Comparison of ENCODE assay signal across 9 cellular contexts in the genomic region with DNA sequence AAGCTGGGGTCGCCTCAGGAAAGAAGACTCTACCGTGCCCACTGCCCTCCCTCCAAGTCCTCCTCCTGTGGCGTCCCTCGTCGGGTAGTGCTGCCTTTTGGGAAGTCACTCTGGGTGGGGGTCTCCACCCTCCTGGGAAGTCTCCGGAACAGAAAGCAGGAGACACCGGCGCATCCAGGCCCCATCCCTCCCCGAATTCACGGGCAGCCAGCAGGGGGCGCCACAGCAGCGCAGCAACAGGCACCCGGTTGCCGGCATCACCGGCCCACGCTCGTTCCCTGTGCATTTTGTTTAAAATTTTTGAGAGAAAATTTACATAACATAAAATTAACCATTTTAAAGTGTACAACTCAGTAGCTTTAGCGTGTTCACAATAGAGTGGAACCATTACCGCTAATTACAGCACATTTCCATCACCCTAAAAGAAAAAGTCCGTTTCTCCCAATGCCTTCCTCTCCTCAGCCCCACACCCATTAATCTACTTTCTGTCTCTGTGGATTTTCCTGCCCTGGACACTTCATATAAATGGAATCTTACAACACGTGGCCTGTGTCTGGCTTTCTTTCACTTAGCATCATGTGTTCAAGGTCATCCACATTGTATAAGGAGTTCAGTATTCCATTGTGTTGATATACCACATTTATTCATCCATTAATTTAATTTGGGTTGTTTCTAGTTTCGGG.
DNase-seq lines count a peak whose midpoint lies in the region; ATAC-seq and TF ChIP-seq lines count a peak whose summit lies in the region.
"Had no signal": no experiment of that assay in that cellular context is flagged by ENCODE, and none has a peak within 500 bp of the region (broad histone marks: within the 10 kb centered on the region; RNA-seq: fewer than 3 reads in every experiment).

No MANE protein-coding gene starts in this region.

- POLR2A ChIA-PET in IMR-90 (lab: Charles Lee; ENCODE audit: unreplicated experiment), result no interaction called here

- H3K56ac ChIP-seq in IMR-90 (ENCODE audit: extremely low read depth, insufficient read depth, low read length), result no peak overlapping the region

- no peak overlapping the region for H2AK5ac ChIP-seq in IMR-90 (ENCODE audit: low read depth, low read length)
- no peak overlapping the region for H2AK5ac ChIP-seq in trophoblast cell (ENCODE audit: low read length)

- no peak overlapping the region for H3K18ac ChIP-seq in IMR-90 (ENCODE audit: low read depth, low read length)
- no peak overlapping the region for H3K18ac ChIP-seq in trophoblast cell (ENCODE audit: low read length)

- H2BK20ac ChIP-seq in IMR-90 (ENCODE audit: low read depth, low read length), result peak overlapping the region; percentile 62; the same call in 1 of the 2 replicates

- H3K9ac ChIP-seq in IMR-90 (ENCODE audit: low read depth, low read length) (peak overlapping the region; percentile 49; the same call in 1 of the 2 replicates), trophoblast cell (ENCODE audit: low read length) (no peak overlapping the region)

- no peak overlapping the region for H4K12ac ChIP-seq in trophoblast cell (ENCODE audit: low read depth, low read length)

- H3K23ac ChIP-seq in IMR-90 (ENCODE audit: low read depth, low read length) (no peak overlapping the region), trophoblast cell (ENCODE audit: low read length) (no peak overlapping the region)

- no peaks in the 10 kb centered on the region; the same call in 1 of the 2 replicates for H4K20me1 ChIP-seq in IMR-90 (ENCODE audit: insufficient read depth, low read length)

- H3K4ac ChIP-seq in IMR-90 (ENCODE audit: low read depth, low read length) (peak overlapping the region; percentile 55), trophoblast cell (ENCODE audit: low read depth, low read length) (no peak overlapping the region)

- H4K5ac ChIP-seq in IMR-90 (ENCODE audit: low read depth, low read length), result no peak overlapping the region

- H2AK9ac ChIP-seq in IMR-90 (replicated peaks; ENCODE audit: low read depth, low read length, poor library complexity), result peak overlapping the region; percentile 70

- H4K91ac ChIP-seq in IMR-90 (ENCODE audit: insufficient read depth, low read depth, low read length) (no peak overlapping the region), trophoblast cell (ENCODE audit: low read depth, low read length) (no peak overlapping the region)

- H2BK5ac ChIP-seq in IMR-90 (ENCODE audit: low read depth, low read length, poor library complexity, severe bottlenecking) (no peak overlapping the region), trophoblast cell (ENCODE audit: low read depth, low read length, poor library complexity) (no peak overlapping the region)

- H2BK120ac ChIP-seq in IMR-90 (ENCODE audit: low read depth, low read length) (no peak overlapping the region), trophoblast cell (ENCODE audit: insufficient read depth, low read length, poor library complexity) (no peak overlapping the region)

- ATAC-seq in IMR-90 (ENCODE audit: low read depth) (peak; percentile 79), foreskin keratinocyte (peak; percentile 42), HG02884 (IDR thresholded peaks at IDR 0.05; ENCODE audit: unreplicated experiment) (no peak), HG02981 (IDR thresholded peaks at IDR 0.05; ENCODE audit: unreplicated experiment) (no peak)

- no peak overlapping the region for H2BK12ac ChIP-seq in trophoblast cell (ENCODE audit: low read length)

- intact Hi-C loops in IMR-90 (cut with micrococcal nuclease), result loop anchor here (1.0 kb wide), 1 partner anchor 86 kb away; no protein-coding TSS in a partner anchor

- no CpG with 5 or more reads among the region's 22 CpGs for WGBS in IMR-90 (ENCODE audit: extremely low coverage in 2 of 2, insufficient read length in 1 of 2), 2 experiments
- no CpG with 5 or more reads among the region's 22 CpGs for WGBS in trophoblast cell (ENCODE audit: extremely low coverage, insufficient coverage, insufficient read length)

- DNase-seq in COR-L47 (lab: John Stamatoyannopoulos, UW) (peak; percentile 13), IMR-90 (peak; percentile 69), foreskin keratinocyte (peak; percentile 44 to 65), trophoblast cell (peak; percentile 24 to 64), NCI-H1694 treated with DMSO at 0.1 percent for 48 hours (lab: John Stamatoyannopoulos, UW) (no peak)
- peak; percentile 94 for DNase-seq in activated CD8-positive, alpha-beta memory T cell treated with anti-CD3 and anti-CD28 coated beads, Interleukin-2, amount 50 U/mL, for 48 hours
- DNase-seq: naive B cell had no signal

- H3K4me1 ChIP-seq in IMR-90 (ENCODE audit: control insufficient read depth, insufficient read depth, low read length), result peaks cover 2% of the 10 kb centered on the region; the same call in 1 of the 2 replicates
- peaks cover 16% of the 10 kb centered on the region for H3K4me1 ChIP-seq in foreskin keratinocyte
- H3K4me1 ChIP-seq in trophoblast cell (ENCODE audit: control insufficient read depth in 1 of 2, insufficient read depth in 2 of 2, low read length in 2 of 2), result no peaks in the 10 kb centered on the region

- H3K9me3 ChIP-seq in IMR-90 (ENCODE audit: control insufficient read depth, insufficient read depth, low read length) (no peaks in the 10 kb centered on the region), trophoblast cell (ENCODE audit: insufficient read depth, low read depth, low read length) (peaks cover 5% of the 10 kb centered on the region)

- in situ Hi-C loops in IMR-90 (cut with MboI; ENCODE audit: low sequenced_read_pairs), result no loop called here

- no peaks in the 10 kb centered on the region for H3K27me3 ChIP-seq in IMR-90 (ENCODE audit: control insufficient read depth, insufficient read depth, low read length)
- no peaks in the 10 kb centered on the region for H3K27me3 ChIP-seq in foreskin keratinocyte
- no peaks in the 10 kb centered on the region for H3K27me3 ChIP-seq in trophoblast cell (ENCODE audit: insufficient read depth, low read length)

- CTCF ChIA-PET in IMR-90 (lab: Yijun Ruan, JAX), result interaction anchor here (0.6 to 1.1 kb wide), 5 partner anchors 12 to 85 kb away, joined by 3 to 5 read pairs (median 3); no protein-coding TSS in a partner anchor

- dilution Hi-C loops in IMR-90 (cut with HindIII; ENCODE audit: low sequenced_read_pairs, unreplicated experiment), result no loop called here

- no peaks in the 10 kb centered on the region for H3K36me3 ChIP-seq in IMR-90 (ENCODE audit: control insufficient read depth, insufficient read depth, low read length)
- H3K36me3 ChIP-seq in trophoblast cell (ENCODE audit: control insufficient read depth in 1 of 2, insufficient read depth in 2 of 2, low read length in 2 of 2), result no peaks in the 10 kb centered on the region

- H3K4me2 ChIP-seq in IMR-90 (ENCODE audit: low read depth, low read length) (peak overlapping the region; percentile 73), trophoblast cell (ENCODE audit: low read length) (no peak overlapping the region)

- no peak overlapping the region for H2BK15ac ChIP-seq in IMR-90 (ENCODE audit: low read depth, low read length)

- 0 out of 2 replicates have a peak overlapping the region, but pooled peaks have one; percentile 9 for H3K4me3 ChIP-seq in IMR-90 (ENCODE audit: insufficient read depth, low read depth, low read length)
- no peak overlapping the region for H3K4me3 ChIP-seq in trophoblast cell (ENCODE audit: low read depth, low read length)

- no TSS peak for BruUV-seq in IMR-90 (replicated peaks; lab: Mats Ljungman, UMichigan)

- TF ChIP-seq POLR2A in IMR-90 (IDR thresholded peaks at IDR 0.05; ENCODE audit: low read depth, low read length), result no peak

- peak overlapping the region; percentile 34; the same call in 1 of the 2 replicates for H3K14ac ChIP-seq in IMR-90 (replicated peaks; ENCODE audit: low read depth, low read length)
- H3K14ac ChIP-seq in trophoblast cell (ENCODE audit: low read length), result no peak overlapping the region

- no peaks in the 10 kb centered on the region for H3K79me2 ChIP-seq in trophoblast cell (ENCODE audit: control insufficient read depth, insufficient read depth, low read length, poor library complexity)

- H4K8ac ChIP-seq in IMR-90 (ENCODE audit: low read depth in 2 of 2, low read length in 2 of 2) (peak overlapping the region in 1 of 2 experiments; percentile 44; a peak in 1 of 4 replicates), trophoblast cell (ENCODE audit: low read depth, low read length) (no peak overlapping the region)

- peak; percentile 68 for TF ChIP-seq RAD21 in IMR-90 (IDR thresholded peaks at IDR 0.05; ENCODE audit: low read length)

- H3K27ac ChIP-seq in IMR-90 (ENCODE audit: insufficient read depth, low read length), result no peak overlapping the region
- H3K27ac ChIP-seq in foreskin keratinocyte, result peak overlapping the region; percentile 46
- no peak overlapping the region for H3K27ac ChIP-seq in trophoblast cell (ENCODE audit: low read depth, low read length)

- H3K9me1 ChIP-seq in IMR-90 (ENCODE audit: insufficient read depth, low read length), result peaks cover 18% of the 10 kb centered on the region

- TF ChIP-seq CTCF in IMR-90 (conservative IDR thresholded peaks at IDR 0.05; ENCODE audit: low read depth, low read length) (peak; percentile 69), foreskin keratinocyte (conservative IDR thresholded peaks at IDR 0.05) (peak; percentile 95)

- peak overlapping the region; percentile 76 for H2AFZ ChIP-seq in IMR-90 (replicated peaks; ENCODE audit: low read length, poor library complexity)
- no peak overlapping the region for H2AFZ ChIP-seq in trophoblast cell (ENCODE audit: insufficient read depth, low read length, poor library complexity)

- H3K79me1 ChIP-seq in IMR-90 (ENCODE audit: low read depth in 1 of 2, low read length in 2 of 2) (peaks cover 0 to 6% of the 10 kb centered on the region in 2 experiments; a peak in 1 of 4 replicates), trophoblast cell (ENCODE audit: low read length) (no peaks in the 10 kb centered on the region)

TF ChIP-seq in IMR-90, 13 proteins besides CTCF, POLR2A, EP300 and RAD21:
- TF ChIP-seq BHLHE40 (IDR thresholded peaks at IDR 0.05; ENCODE audit: low read depth, low read length) (no peak), MAFK (IDR thresholded peaks at IDR 0.05; ENCODE audit: low read depth, low read length) (no peak), SMC3 (IDR thresholded peaks at IDR 0.05; ENCODE audit: low read depth, low read length) (peak; percentile 56; the same call in 1 of the 2 replicates)
- TF ChIP-seq, protein P1, sequence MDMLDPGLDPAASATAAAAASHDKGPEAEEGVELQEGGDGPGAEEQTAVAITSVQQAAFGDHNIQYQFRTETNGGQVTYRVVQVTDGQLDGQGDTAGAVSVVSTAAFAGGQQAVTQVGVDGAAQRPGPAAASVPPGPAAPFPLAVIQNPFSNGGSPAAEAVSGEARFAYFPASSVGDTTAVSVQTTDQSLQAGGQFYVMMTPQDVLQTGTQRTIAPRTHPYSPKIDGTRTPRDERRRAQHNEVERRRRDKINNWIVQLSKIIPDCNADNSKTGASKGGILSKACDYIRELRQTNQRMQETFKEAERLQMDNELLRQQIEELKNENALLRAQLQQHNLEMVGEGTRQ (IDR thresholded peaks at IDR 0.05; ENCODE audit: low read depth, low read length), result peak; percentile 84
TF ChIP-seq in IMR-90: peak in this region for 2.

Comparison
In these comparisons a context has a peak if more than half of its experiments do, and no peak if none do; other contexts are left out.
1. ATAC-seq: peak in IMR-90 (single experiment) and foreskin keratinocyte (single experiment); none in HG02884 (single experiment) and HG02981 (single experiment).